Comparison of ENCODE assay signal across 8 cellular contexts in the genomic region with DNA sequence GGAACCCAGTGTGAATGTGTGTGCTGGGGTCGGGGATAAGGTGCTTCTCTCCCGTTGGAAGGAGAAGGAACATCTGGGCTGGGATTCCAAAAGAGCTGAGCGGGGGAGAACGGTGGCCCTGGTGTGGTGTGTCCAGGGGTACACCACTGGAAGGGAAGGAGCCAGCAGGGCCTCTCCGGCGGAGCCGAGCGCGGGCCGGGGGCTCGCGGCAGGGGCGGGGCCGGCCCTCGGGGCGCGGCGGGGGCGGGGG. TPM values are rescaled to one million over a fixed set of nuclear protein-coding genes. Genes with fewer than 3 reads are reported as not detected.
DNase-seq lines count a peak whose midpoint lies in the region; ATAC-seq and TF ChIP-seq lines count a peak whose summit lies in the region.

No MANE protein-coding gene starts in this region.

- CTCF ChIA-PET in activated CD4-positive, alpha-beta T cell treated with anti-CD3 and anti-CD28 coated beads for 36 hours (lab: Charles Lee), result interaction anchor here (0.9 to 10.1 kb wide), 3 partner anchors 10 to 97 kb away, joined by 3 to 101 read pairs (median 3); partner anchors contain the start of gene DHDDS
- CTCF ChIA-PET in WTC11 (lab: Charles Lee), result interaction anchor here (0.6 to 6.9 kb wide), 8 partner anchors 11 to 336 kb away, joined by 3 to 92 read pairs (median 4); partner anchors contain the start of gene HMGN2

- peak overlapping the region; percentile 68 for H3K4me3 ChIP-seq in iPS-15b (ENCODE audit: low read depth, low read length)
- peak overlapping the region; percentile 89 for H3K4me3 ChIP-seq in suprapubic skin

- H3K36me3 ChIP-seq in iPS-15b (ENCODE audit: control insufficient read depth, insufficient read depth, low read length) (no peaks in the 10 kb centered on the region), suprapubic skin (no peaks in the 10 kb centered on the region)

- H3K9ac ChIP-seq in iPS-15b (ENCODE audit: low read depth, low read length), result no peak overlapping the region

- H3K4me1 ChIP-seq in iPS-15b (ENCODE audit: control insufficient read depth, insufficient read depth, low read length), result peaks cover 10% of the 10 kb centered on the region
- H3K4me1 ChIP-seq in suprapubic skin, result peaks cover 32% of the 10 kb centered on the region

- H3K36me3 Mint-ChIP-seq in activated CD4-positive, alpha-beta T cell treated with anti-CD3 and anti-CD28 coated beads for 36 hours (ENCODE audit: low read depth), result no peaks in the 10 kb centered on the region
- H3K36me3 Mint-ChIP-seq in WTC11, result no peaks in the 10 kb centered on the region

- TF ChIP-seq EP300 in suprapubic skin (IDR thresholded peaks at IDR 0.05), result no peak

- 3% methylated on average over 11 of the region's 19 CpGs for WGBS in suprapubic skin

- TF ChIP-seq POLR2A in suprapubic skin (IDR thresholded peaks at IDR 0.05), result no peak

- H3K27ac Mint-ChIP-seq in activated CD4-positive, alpha-beta T cell treated with anti-CD3 and anti-CD28 coated beads for 36 hours, result peak overlapping the region; percentile 87
- H3K27ac Mint-ChIP-seq in WTC11, result peak overlapping the region; percentile 88

- POLR2A ChIA-PET in activated CD4-positive, alpha-beta T cell treated with anti-CD3 and anti-CD28 coated beads for 36 hours (lab: Charles Lee), result interaction anchor here (1.0 kb wide), 1 partner anchor 336 kb away, joined by 3 read pairs; no protein-coding TSS in a partner anchor
- POLR2A ChIA-PET in WTC11 (lab: Charles Lee), result interaction anchor here (0.6 to 3.7 kb wide), 5 partner anchors 11 to 283 kb away, joined by 3 to 34 read pairs (median 4); no protein-coding TSS in a partner anchor

- H3K27me3 ChIP-seq in iPS-15b (ENCODE audit: control insufficient read depth, insufficient read depth, low read length) (no peaks in the 10 kb centered on the region), suprapubic skin (peaks cover 6% of the 10 kb centered on the region)

- intact Hi-C loops in activated CD4-positive, alpha-beta T cell treated with anti-CD3 and anti-CD28 coated beads for 36 hours (cut with DNase I, micrococcal nuclease), result loop anchor here in 1 of 2 experiments (1.0 kb wide), 2 partner anchors 16 to 28 kb away; no protein-coding TSS in a partner anchor

- H3K4me1 Mint-ChIP-seq in activated CD4-positive, alpha-beta T cell treated with anti-CD3 and anti-CD28 coated beads for 36 hours, result peaks cover 18% of the 10 kb centered on the region
- peaks cover 26% of the 10 kb centered on the region for H3K4me1 Mint-ChIP-seq in WTC11

- H3K4me3 Mint-ChIP-seq in activated CD4-positive, alpha-beta T cell treated with anti-CD3 and anti-CD28 coated beads for 36 hours, result peak overlapping the region; percentile 81
- peak overlapping the region; percentile 69 for H3K4me3 Mint-ChIP-seq in WTC11

- no peak for DNase-seq in activated CD4-positive, alpha-beta T cell treated with anti-CD3 and anti-CD28 coated beads for 36 hours
- no peak for DNase-seq in activated CD4-positive, alpha-beta T cell treated with anti-CD3 and anti-CD28 coated beads, Interleukin-2, amount 50 U/mL, for 48 hours
- DNase-seq in WTC11 (ENCODE audit: low spot score), result no peak
- no peak for DNase-seq in suprapubic skin (ENCODE audit: low spot score in 2 of 2)
- no peak for DNase-seq in NCI-H1105 (lab: John Stamatoyannopoulos, UW)
- DNase-seq in OCI-M1 (lab: John Stamatoyannopoulos, UW), result no peak
- DNase-seq in NCI-H774 (lab: John Stamatoyannopoulos, UW), result no peak

- H3K9me3 ChIP-seq in iPS-15b (ENCODE audit: control insufficient read depth, insufficient read depth, low read length) (no peaks in the 10 kb centered on the region), suprapubic skin (no peaks in the 10 kb centered on the region)

- no peaks in the 10 kb centered on the region for H3K27me3 Mint-ChIP-seq in activated CD4-positive, alpha-beta T cell treated with anti-CD3 and anti-CD28 coated beads for 36 hours
- peaks cover 14% of the 10 kb centered on the region for H3K27me3 Mint-ChIP-seq in WTC11 (ENCODE audit: low read depth)

- TF ChIP-seq CTCF in WTC11 (IDR thresholded peaks at IDR 0.05) (no peak), suprapubic skin (IDR thresholded peaks at IDR 0.05) (no peak)

- H3K9me3 Mint-ChIP-seq in activated CD4-positive, alpha-beta T cell treated with anti-CD3 and anti-CD28 coated beads for 36 hours (ENCODE audit: low read depth), result no peaks in the 10 kb centered on the region
- H3K9me3 Mint-ChIP-seq in WTC11, result no peaks in the 10 kb centered on the region

- ATAC-seq in activated CD4-positive, alpha-beta T cell treated with anti-CD3 and anti-CD28 coated beads for 36 hours, result peak; percentile 37
- ATAC-seq in WTC11, result no peak

- no peak overlapping the region for H3K27ac ChIP-seq in suprapubic skin

TF ChIP-seq in WTC11, 78 proteins besides CTCF, POLR2A, EP300 and RAD21:
- TF ChIP-seq, protein P1, sequence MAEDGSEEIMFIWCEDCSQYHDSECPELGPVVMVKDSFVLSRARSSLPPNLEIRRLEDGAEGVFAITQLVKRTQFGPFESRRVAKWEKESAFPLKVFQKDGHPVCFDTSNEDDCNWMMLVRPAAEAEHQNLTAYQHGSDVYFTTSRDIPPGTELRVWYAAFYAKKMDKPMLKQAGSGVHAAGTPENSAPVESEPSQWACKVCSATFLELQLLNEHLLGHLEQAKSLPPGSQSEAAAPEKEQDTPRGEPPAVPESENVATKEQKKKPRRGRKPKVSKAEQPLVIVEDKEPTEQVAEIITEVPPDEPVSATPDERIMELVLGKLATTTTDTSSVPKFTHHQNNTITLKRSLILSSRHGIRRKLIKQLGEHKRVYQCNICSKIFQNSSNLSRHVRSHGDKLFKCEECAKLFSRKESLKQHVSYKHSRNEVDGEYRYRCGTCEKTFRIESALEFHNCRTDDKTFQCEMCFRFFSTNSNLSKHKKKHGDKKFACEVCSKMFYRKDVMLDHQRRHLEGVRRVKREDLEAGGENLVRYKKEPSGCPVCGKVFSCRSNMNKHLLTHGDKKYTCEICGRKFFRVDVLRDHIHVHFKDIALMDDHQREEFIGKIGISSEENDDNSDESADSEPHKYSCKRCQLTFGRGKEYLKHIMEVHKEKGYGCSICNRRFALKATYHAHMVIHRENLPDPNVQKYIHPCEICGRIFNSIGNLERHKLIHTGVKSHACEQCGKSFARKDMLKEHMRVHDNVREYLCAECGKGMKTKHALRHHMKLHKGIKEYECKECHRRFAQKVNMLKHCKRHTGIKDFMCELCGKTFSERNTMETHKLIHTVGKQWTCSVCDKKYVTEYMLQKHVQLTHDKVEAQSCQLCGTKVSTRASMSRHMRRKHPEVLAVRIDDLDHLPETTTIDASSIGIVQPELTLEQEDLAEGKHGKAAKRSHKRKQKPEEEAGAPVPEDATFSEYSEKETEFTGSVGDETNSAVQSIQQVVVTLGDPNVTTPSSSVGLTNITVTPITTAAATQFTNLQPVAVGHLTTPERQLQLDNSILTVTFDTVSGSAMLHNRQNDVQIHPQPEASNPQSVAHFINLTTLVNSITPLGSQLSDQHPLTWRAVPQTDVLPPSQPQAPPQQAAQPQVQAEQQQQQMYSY (CRISPR knock-in tag; IDR thresholded peaks at IDR 0.05), result no peak
- peak; percentile 32; the same call in 1 of the 2 replicates for TF ChIP-seq ZNF423 (CRISPR knock-in tag; IDR thresholded peaks at IDR 0.05)
- TF ChIP-seq E2F5 (CRISPR knock-in tag; IDR thresholded peaks at IDR 0.05), result no peak

RNA-seq across cellular contexts. Expression of gene RPS6KA1, which starts 0.2 kb away (rescaled TPM):
- 100 to 1,000 TPM; 116 to 160 TPM for total RNA-seq in activated CD4-positive, alpha-beta T cell treated with anti-CD3 and anti-CD28 coated beads for 36 hours
- total RNA-seq in WTC11 (2021) (55.6 to 65.5 TPM (median 57.7 TPM) in 3 replicates), suprapubic skin (10 to 100 TPM; 37.8 to 50.9 (median 43.7) TPM)

RNA-seq across cellular contexts. Expression of gene HMGN2, which starts 57.1 kb away (rescaled TPM):
- total RNA-seq in activated CD4-positive, alpha-beta T cell treated with anti-CD3 and anti-CD28 coated beads for 36 hours, result 100 to 1,000 TPM; 660 to 867 TPM
- 374 to 414 TPM (median 379 TPM) in 3 replicates for total RNA-seq in WTC11 (2021)
- 100 to 1,000 TPM; 101 to 194 (median 146) TPM for total RNA-seq in suprapubic skin
